8 cellular contexts compared by ENCODE assay signal in the genomic region with DNA sequence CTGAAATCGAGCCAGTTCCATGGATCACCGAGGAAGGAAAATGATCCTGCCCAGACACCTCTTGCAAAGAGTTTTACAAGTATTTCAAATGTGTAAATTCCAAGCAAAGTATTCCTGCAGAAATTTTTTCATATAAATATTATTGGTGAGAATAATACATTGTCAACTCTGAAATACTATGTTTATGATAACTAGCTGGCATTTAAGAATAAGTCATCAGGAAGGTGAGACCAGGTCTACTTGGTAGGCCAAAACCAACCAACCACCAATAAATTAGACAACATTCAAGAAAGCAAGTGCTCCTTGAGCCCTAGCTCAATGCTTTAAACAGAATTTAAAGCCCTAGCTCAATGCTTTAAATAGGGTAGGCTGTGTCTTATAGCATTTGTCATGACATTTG. TPM values are rescaled to one million over a fixed set of nuclear protein-coding genes. Genes with fewer than 3 reads are reported as not detected.
"Had no signal": no experiment of that assay in that cellular context is flagged by ENCODE, and none has a peak within 500 bp of the region (broad histone marks: within the 10 kb centered on the region; RNA-seq: fewer than 3 reads in every experiment).

No MANE protein-coding gene starts in this region.

- H3K27ac ChIP-seq: HL-60 had no signal

- H3K4me3 ChIP-seq: K562 had no signal

- DNase-seq: IMR-90, KBM-7 had no signal

RNA-seq across cellular contexts. Expression of gene SCN7A, which starts 21.7 kb away (rescaled TPM):
- total RNA-seq: HepG2, HT-29, HT1080 had no signal
- polyA plus RNA-seq: IgD-negative memory B cell had no signal
